In the genomic region with DNA sequence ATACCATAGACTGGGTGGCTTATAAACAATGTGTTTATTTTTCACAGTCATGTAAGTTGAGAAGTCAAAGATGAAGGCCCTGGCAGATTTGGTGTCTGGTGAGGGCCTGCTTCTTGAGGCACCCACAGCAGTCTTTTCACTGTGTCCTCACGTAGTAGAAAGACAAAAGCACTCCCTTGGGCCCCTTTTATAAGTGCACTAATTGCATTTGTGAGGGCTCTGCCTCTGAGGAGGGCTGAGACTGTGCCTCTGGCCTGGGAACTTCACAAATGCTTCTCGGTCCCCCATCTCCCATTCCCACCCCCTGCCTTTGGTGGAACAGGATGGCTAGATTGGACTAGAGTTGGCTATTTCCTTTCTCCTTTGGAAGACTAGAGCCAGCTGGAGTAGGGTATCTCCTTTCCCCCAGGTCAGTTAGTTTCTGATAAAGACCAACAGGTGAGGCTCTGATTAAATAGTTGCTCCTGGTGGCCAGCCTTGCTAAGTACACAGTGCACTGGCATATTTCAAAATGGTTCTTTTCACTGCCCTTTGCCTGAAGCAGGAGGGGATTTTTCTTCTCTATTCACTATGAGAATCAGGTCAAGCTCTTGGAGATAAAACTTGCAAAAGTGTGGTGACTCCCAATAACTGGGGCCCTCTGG, we compare ENCODE assay signal across 22 cellular contexts.
DNase-seq lines count a peak whose midpoint lies in the region; ATAC-seq, FAIRE-seq and TF ChIP-seq lines count a peak whose summit lies in the region.
"Had no signal": no experiment of that assay in that cellular context is flagged by ENCODE, and none has a peak within 500 bp of the region (broad histone marks: within the 10 kb centered on the region; RNA-seq: fewer than 3 reads in every experiment).

No MANE protein-coding gene starts in this region.

- H2AFZ ChIP-seq in Karpas-422 (ENCODE audit: low read length) = 0 out of 2 replicates have a peak overlapping the region, but pooled peaks have one; percentile 21
- peak overlapping the region; percentile 73; the same call in 1 of the 2 replicates for H2AFZ ChIP-seq in H1 (ENCODE audit: low read length)
- H2AFZ ChIP-seq in PC-3 (ENCODE audit: low read length) = no peak overlapping the region

- H3K79me2 ChIP-seq in Karpas-422 (ENCODE audit: low read length) (no peaks in the 10 kb centered on the region), H1 (ENCODE audit: control insufficient read depth in 1 of 2, insufficient read depth in 2 of 2, low read length in 2 of 2) (no peaks in the 10 kb centered on the region), PC-3 (ENCODE audit: low read length) (no peaks in the 10 kb centered on the region)

- no peak overlapping the region for H3K4me3 Mint-ChIP-seq in nephron
- H3K4me3 Mint-ChIP-seq: CD8-positive, alpha-beta memory T cell; IgD-negative memory B cell had no signal

- H3K27ac Mint-ChIP-seq in nephron = peak overlapping the region in 2 of 3 experiments; percentile 5 to 33
- H3K27ac Mint-ChIP-seq: CD8-positive, alpha-beta memory T cell had no signal

- H4K5ac ChIP-seq in H1 (ENCODE audit: insufficient read length, low read depth, low read length) = no peak overlapping the region

- H3K36me3 ChIP-seq in Karpas-422 (ENCODE audit: insufficient read depth, low read length) (no peaks in the 10 kb centered on the region), H1 (ENCODE audit: control insufficient read depth in 2 of 4, insufficient read depth in 4 of 4, low read length in 3 of 4) (no peaks in the 10 kb centered on the region), PC-3 (ENCODE audit: low read depth, low read length) (no peaks in the 10 kb centered on the region)
- H3K36me3 ChIP-seq: BLaER1 treated with 17β-estradiol and CSF1 and Interleukin-3, amounts not matched to agents 10 nM and 100 nM had no signal

- DNase-seq in Karpas-422 (no peak), H1 (ENCODE audit: low read depth in 1 of 2, low spot score in 2 of 2) (no peak), sciatic nerve (ENCODE audit: low spot score) (no peak), PC-3 (no peak)
- no peak for DNase-seq in stimulated activated naive CD4-positive, alpha-beta T cell (lab: John Stamatoyannopoulos, UW)
- DNase-seq: CD8-positive, alpha-beta memory T cell; DMS79 treated with DMSO at 0.1 percent for 48 hours; Kasumi-1; NCI-H1092 treated with DMSO at 0.1 percent for 48 hours; NCI-H146; NCI-H2081 treated with DMSO at 0.1 percent for 48 hours; NCI-H226; NCI-H524 treated with DMSO at 0.1 percent for 48 hours; Right ventricle myocardium superior; SK-N-SH had no signal

- 72% methylated on average over 2 of the region's 2 CpGs; no CpG with 5 or more reads in 1 of the 2 experiments for WGBS in H1 (ENCODE audit: extremely low coverage in 1 of 2, insufficient coverage in 1 of 2, insufficient read length in 1 of 2, insufficient replicate concordance in 2 of 2, low coverage in 1 of 2, low lambda C conversion rate in 2 of 2, missing lambda C conversion rate in 1 of 2), 2 experiments

- no peak overlapping the region for H3K23ac ChIP-seq in H1 (ENCODE audit: insufficient read length)

- TF ChIP-seq CTCF in C4-2B (conservative IDR thresholded peaks at IDR 0.05) (peak; percentile 7; the same call in 1 of the 2 replicates), H1 (IDR thresholded peaks at IDR 0.05; ENCODE audit: control extremely low read depth in 1 of 3, insufficient read depth in 1 of 3, low read depth in 1 of 3, low read length in 3 of 3) (peak in 2 of 3 experiments; percentile 17 to 22; a peak in 1 of 4 replicates), nephron (IDR thresholded peaks at IDR 0.05; ENCODE audit: unreplicated experiment in 3 of 3) (no peak), PC-3 (conservative IDR thresholded peaks at IDR 0.05; ENCODE audit: low read depth, low read length) (no peak)

- H3K9me2 ChIP-seq in Karpas-422 (replicated peaks; ENCODE audit: insufficient read depth, low read length) (no peaks in the 10 kb centered on the region), PC-3 (replicated peaks; ENCODE audit: low read length) (no peaks in the 10 kb centered on the region)
- H3K9me2 ChIP-seq: SK-N-SH had no signal

- no peak overlapping the region for H3K18ac ChIP-seq in H1 (ENCODE audit: extremely low read depth, low read length)

- no peaks in the 10 kb centered on the region for H3K79me1 ChIP-seq in H1 (ENCODE audit: low read depth, low read length)

- peaks cover 14% of the 10 kb centered on the region for H3K9me3 Mint-ChIP-seq in nephron

- H3K9ac ChIP-seq in Karpas-422 (ENCODE audit: low read length) (no peak overlapping the region), H1 (replicated peaks in 1 of 4; ENCODE audit: extremely low read depth in 1 of 4, low read depth in 3 of 4, low read length in 3 of 4) (no peak overlapping the region), PC-3 (ENCODE audit: low read length) (no peak overlapping the region)
- H3K9ac ChIP-seq: BLaER1 treated with 17β-estradiol and CSF1 and Interleukin-3, amounts not matched to agents 10 nM and 100 nM; SK-N-SH had no signal

- H3K9me3 ChIP-seq in Karpas-422 (ENCODE audit: low read length) = no peaks in the 10 kb centered on the region
- no peaks in the 10 kb centered on the region for H3K9me3 ChIP-seq in H1 (ENCODE audit: insufficient read depth in 2 of 2, low read depth in 1 of 2, low read length in 1 of 2)
- no peaks in the 10 kb centered on the region for H3K9me3 ChIP-seq in PC-3 (ENCODE audit: low read length)
- H3K9me3 ChIP-seq: SK-N-SH had no signal

- no peaks in the 10 kb centered on the region for H4K20me1 ChIP-seq in Karpas-422 (ENCODE audit: insufficient read depth, low read depth, low read length)
- H4K20me1 ChIP-seq in H1 (replicated peaks in 1 of 2; ENCODE audit: control insufficient read depth in 1 of 2, insufficient read depth in 2 of 2, low read length in 2 of 2) = no peaks in the 10 kb centered on the region
- H4K20me1 ChIP-seq in PC-3 (ENCODE audit: low read length) = no peaks in the 10 kb centered on the region
- H4K20me1 ChIP-seq: BLaER1 treated with 17β-estradiol and CSF1 and Interleukin-3, amounts not matched to agents 10 nM and 100 nM had no signal

- H3K4me1 Mint-ChIP-seq in nephron = peaks cover 20% of the 10 kb centered on the region
- H3K4me1 Mint-ChIP-seq: CD8-positive, alpha-beta memory T cell; IgD-negative memory B cell had no signal

- no peak overlapping the region for H3K56ac ChIP-seq in H1 (replicated peaks; ENCODE audit: insufficient read length, low read depth, low read length)

- no peak overlapping the region for H2BK15ac ChIP-seq in H1 (ENCODE audit: low read length)

- TF ChIP-seq POLR2A in H1 (IDR thresholded peaks at IDR 0.05; ENCODE audit: control extremely low read depth in 1 of 2, low read depth in 2 of 2, low read length in 2 of 2) = no peak

- no peak overlapping the region for H4K91ac ChIP-seq in H1 (replicated peaks; ENCODE audit: insufficient read length, low read length)

- CTCF ChIA-PET in H1 (lab: Charles Lee; ENCODE audit: partially characterized antibody) = interaction anchor here (1.0 to 1.9 kb wide), 3 partner anchors 12 to 40 kb away, joined by 4 to 11 read pairs (median 6); no protein-coding TSS in a partner anchor
- CTCF ChIA-PET in PC-3 (lab: Charles Lee) = no interaction called here

- H2BK20ac ChIP-seq in H1 (ENCODE audit: low read length) = no peak overlapping the region

- POLR2A ChIA-PET in H1 (lab: Charles Lee; ENCODE audit: partially characterized antibody) = no interaction called here
- POLR2A ChIA-PET in PC-3 (lab: Charles Lee; ENCODE audit: unreplicated experiment) = no interaction called here

- no peak overlapping the region for H3K14ac ChIP-seq in H1 (ENCODE audit: insufficient read length)

- no TSS peak for BruUV-seq in PC-3 (replicated peaks; lab: Mats Ljungman, UMichigan)

- H2BK120ac ChIP-seq in H1 (replicated peaks; ENCODE audit: low read depth, low read length) = no peak overlapping the region

- no peaks in the 10 kb centered on the region for H3K36me3 Mint-ChIP-seq in nephron (ENCODE audit: low read depth)
- H3K36me3 Mint-ChIP-seq: CD8-positive, alpha-beta memory T cell; IgD-negative memory B cell had no signal

- no peak for TF ChIP-seq RAD21 in H1 (IDR thresholded peaks at IDR 0.05 in 1 of 2, conservative IDR thresholded peaks at IDR 0.05 in 1 of 2; ENCODE audit: low read depth in 2 of 2, low read length in 2 of 2)

- no peak overlapping the region for H3K27ac ChIP-seq in C4-2B
- no peak overlapping the region for H3K27ac ChIP-seq in Karpas-422 (ENCODE audit: low read length)
- H3K27ac ChIP-seq in H1 (ENCODE audit: low read depth, low read length) = no peak overlapping the region
- H3K27ac ChIP-seq in PC-3 (ENCODE audit: low read length) = no peak overlapping the region
- H3K27ac ChIP-seq: BLaER1 treated with 17β-estradiol and CSF1 and Interleukin-3, amounts not matched to agents 10 nM and 100 nM had no signal

- no peak overlapping the region for H2BK12ac ChIP-seq in H1 (ENCODE audit: low read depth, low read length)

- intact Hi-C loops in sciatic nerve (cut with DNase I) = no loop called here
- intact Hi-C loops in PC-3 (cut with micrococcal nuclease) = no loop called here

- H3K4me2 ChIP-seq in Karpas-422 (ENCODE audit: low read depth, low read length, poor library complexity, severe bottlenecking) (no peak overlapping the region), H1 (ENCODE audit: insufficient read depth in 1 of 2, low read depth in 2 of 2, low read length in 2 of 2) (no peak overlapping the region), PC-3 (ENCODE audit: low read length) (no peak overlapping the region)
- H3K4me2 ChIP-seq: BLaER1 treated with 17β-estradiol and CSF1 and Interleukin-3, amounts not matched to agents 10 nM and 100 nM; SK-N-SH had no signal

- H3F3A ChIP-seq in PC-3 (ENCODE audit: low read length, unreplicated experiment) = no peaks in the 10 kb centered on the region

- no peak for FAIRE-seq in H1 (lab: Jason Lieb, UNC)
- FAIRE-seq: D721Med, H54, HTR-8/SVneo had no signal

- H3K27me3 Mint-ChIP-seq in nephron (ENCODE audit: low read depth) = no peaks in the 10 kb centered on the region
- H3K27me3 Mint-ChIP-seq: IgD-negative memory B cell had no signal

- H2BK5ac ChIP-seq in H1 (ENCODE audit: low read depth, low read length) = no peak overlapping the region

- no peak for TF ChIP-seq EP300 in H1 (IDR thresholded peaks at IDR 0.05; ENCODE audit: borderline replicate concordance in 1 of 2, low read depth in 2 of 2, low read length in 2 of 2)

- H3K4me3 ChIP-seq in Karpas-422 (ENCODE audit: low read length) = no peak overlapping the region
- no peak overlapping the region for H3K4me3 ChIP-seq in H1 (ENCODE audit: extremely low read depth in 1 of 4, insufficient read depth in 2 of 4, low read depth in 3 of 4, low read length in 4 of 4)
- no peak overlapping the region for H3K4me3 ChIP-seq in PC-3 (ENCODE audit: low read length)
- H3K4me3 ChIP-seq: BLaER1 treated with 17β-estradiol and CSF1 and Interleukin-3, amounts not matched to agents 10 nM and 100 nM had no signal

- H3K27me3 ChIP-seq in Karpas-422 (ENCODE audit: low read length) (no peaks in the 10 kb centered on the region), H1 (replicated peaks in 1 of 4; ENCODE audit: control insufficient read depth in 3 of 4, extremely low read depth in 1 of 4, insufficient read depth in 3 of 4, low read length in 3 of 4) (no peaks in the 10 kb centered on the region), PC-3 (ENCODE audit: low read length) (no peaks in the 10 kb centered on the region)
- H3K27me3 ChIP-seq: BLaER1 treated with 17β-estradiol and CSF1 and Interleukin-3, amounts not matched to agents 10 nM and 100 nM had no signal

- H4K8ac ChIP-seq in H1 (ENCODE audit: extremely low read depth, insufficient read depth, low read length) = no peak overlapping the region

- no peak overlapping the region for H3K4ac ChIP-seq in H1 (replicated peaks; ENCODE audit: insufficient read length, low read depth, low read length)

- no peaks in the 10 kb centered on the region for H3K23me2 ChIP-seq in H1 (ENCODE audit: low read depth, low read length)

- H2AK5ac ChIP-seq in H1 (ENCODE audit: low read depth, low read length) = no peak overlapping the region

- H3K4me1 ChIP-seq in Karpas-422 (ENCODE audit: low read length) (no peaks in the 10 kb centered on the region), H1 (replicated peaks in 1 of 4; ENCODE audit: control insufficient read depth in 3 of 4, insufficient read depth in 4 of 4, low read length in 3 of 4) (no peaks in the 10 kb centered on the region), PC-3 (ENCODE audit: insufficient read depth, low read length) (no peaks in the 10 kb centered on the region)

- ATAC-seq in sciatic nerve (no peak), PC-3 (no peak)

Comparison
In these comparisons a context has a peak if more than half of its experiments do, and no peak if none do; other contexts are left out.
1. CTCF ChIP-seq: peak in C4-2B (single experiment) and H1 (2 of 3); none in nephron (0 of 3) and PC-3 (single experiment).